Comparison of ENCODE assay signal across 9 cellular contexts in the genomic region with DNA sequence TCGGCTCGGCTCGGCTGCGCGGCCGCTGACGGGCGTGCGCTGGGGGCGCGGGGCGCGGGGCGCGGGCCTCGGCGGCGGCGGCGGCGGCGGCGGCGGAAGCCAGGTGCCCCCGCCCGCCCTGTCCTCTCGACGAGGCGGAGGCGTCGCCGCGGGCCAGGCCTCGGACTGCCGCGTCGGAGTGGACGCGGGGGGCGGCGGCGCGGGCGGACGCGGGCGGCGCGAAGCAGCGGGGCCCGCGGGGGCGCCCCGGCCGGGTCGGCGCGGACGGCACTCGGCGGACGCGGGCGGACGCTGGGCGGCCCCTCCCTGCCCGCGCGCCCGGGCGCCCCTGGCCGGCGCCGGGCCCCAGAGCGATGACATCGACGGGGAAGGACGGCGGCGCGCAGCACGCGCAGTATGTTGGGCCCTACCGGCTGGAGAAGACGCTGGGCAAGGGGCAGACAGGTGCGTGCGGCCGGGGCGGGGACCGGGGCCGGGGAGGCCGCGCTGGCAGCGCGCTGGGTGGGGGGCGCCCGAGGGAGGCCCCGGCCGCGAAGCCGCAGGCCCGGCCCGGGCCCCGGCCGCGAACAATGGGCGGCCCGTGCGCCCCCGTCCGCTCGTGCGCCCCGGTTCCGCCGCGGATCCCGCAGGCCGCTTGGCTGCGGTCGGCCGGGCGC. TPM values are rescaled to one million over a fixed set of nuclear protein-coding genes. Genes with fewer than 3 reads are reported as not detected.
A peak's percentile ranks its signal among the peaks of the same experiment; 100 is the strongest.
DNase-seq lines count a peak whose midpoint lies in the region; ATAC-seq and TF ChIP-seq lines count a peak whose summit lies in the region.
"Had no signal": no experiment of that assay in that cellular context is flagged by ENCODE, and none has a peak within 500 bp of the region (broad histone marks: within the 10 kb centered on the region; RNA-seq: fewer than 3 reads in every experiment).

A gene (plus strand): TSS at position 3 of the 656 bp plus-strand sequence. CDS start 351 bp downstream, at position 354.

- no peaks in the 10 kb centered on the region for H4K20me1 ChIP-seq in SK-N-SH (ENCODE audit: insufficient read depth)

- no peaks in the 10 kb centered on the region for H3K9me2 ChIP-seq in SK-N-SH

- H3K27ac Mint-ChIP-seq in activated T-helper 2 cell treated with anti-CD3 and anti-CD28 coated beads, Interferon-gamma antibody, Interleukin-2, Interleukin-4, amounts not matched to agents 10 μg/mL and 5 μg/mL and 100 μg/mL, durations not matched to agents 14 hours and 24 hours and 36 hours: peak within 1 kb of the TSS; percentile 33
- peak within 1 kb of the TSS in 2 of 6 donors; percentile 40 for H3K27ac Mint-ChIP-seq in immature natural killer cell

- DNase-seq in SK-N-SH (no peak), immature natural killer cell (no peak), testis (no peak), NK-92 (lab: John Stamatoyannopoulos, UW; ENCODE audit: unreplicated experiment) (no peak), DMS114 treated with DMSO at 0.1 percent for 48 hours (lab: John Stamatoyannopoulos, UW; ENCODE audit: unreplicated experiment) (no peak), epidermal melanocyte (ENCODE audit: insufficient read length, low spot score) (no peak)
- DNase-seq in activated T-helper 2 cell treated with anti-CD3 and anti-CD28 coated beads, Interferon-gamma antibody, Interleukin-2, Interleukin-4, amounts not matched to agents 10 μg/mL and 5 μg/mL and 100 μg/mL, durations not matched to agents 14 hours and 24 hours and 36 hours (ENCODE audit: low spot score): no peak

- H3K36me3 ChIP-seq in SK-N-SH (replicated peaks in 1 of 2; ENCODE audit: control insufficient read depth in 1 of 2, insufficient read depth in 2 of 2, low read length in 1 of 2) (no peaks in the 10 kb centered on the region), testis (ENCODE audit: low read depth, missing control alignments) (no peaks in the 10 kb centered on the region)

- no peak for ATAC-seq in SK-N-SH treated with all-trans-retinoic acid at 6 μM for 48 hours

- peaks cover 2% of the 10 kb centered on the region for H3K4me1 Mint-ChIP-seq in activated T-helper 2 cell treated with anti-CD3 and anti-CD28 coated beads, Interferon-gamma antibody, Interleukin-2, Interleukin-4, amounts not matched to agents 10 μg/mL and 5 μg/mL and 100 μg/mL, durations not matched to agents 14 hours and 24 hours and 36 hours (ENCODE audit: low read depth)
- H3K4me1 Mint-ChIP-seq in immature natural killer cell: peaks cover 0 to 9% of the 10 kb centered on the region in 2 donors

- H3K27me3 ChIP-seq in SK-N-SH (ENCODE audit: insufficient read depth) (peaks cover 21% of the 10 kb centered on the region), testis (no peaks in the 10 kb centered on the region)

- H3K4me2 ChIP-seq in SK-N-SH: peak within 1 kb of the TSS; percentile 95

- H3K36me3 Mint-ChIP-seq in activated T-helper 2 cell treated with anti-CD3 and anti-CD28 coated beads, Interferon-gamma antibody, Interleukin-2, Interleukin-4, amounts not matched to agents 10 μg/mL and 5 μg/mL and 100 μg/mL, durations not matched to agents 14 hours and 24 hours and 36 hours (ENCODE audit: low read depth): no peaks in the 10 kb centered on the region
- H3K36me3 Mint-ChIP-seq in immature natural killer cell: no peaks in the 10 kb centered on the region

- peaks cover 33% of the 10 kb centered on the region for H3K27me3 Mint-ChIP-seq in activated T-helper 2 cell treated with anti-CD3 and anti-CD28 coated beads, Interferon-gamma antibody, Interleukin-2, Interleukin-4, amounts not matched to agents 10 μg/mL and 5 μg/mL and 100 μg/mL, durations not matched to agents 14 hours and 24 hours and 36 hours (ENCODE audit: low read depth)
- peaks cover 9 to 17% (median 9%) of the 10 kb centered on the region in 3 donors for H3K27me3 Mint-ChIP-seq in immature natural killer cell (ENCODE audit: low read depth in 3 of 3)

- POLR2A ChIA-PET in SK-N-SH (lab: Yijun Ruan, JAX): interaction anchor here (0.6 to 0.8 kb wide), 2 partner anchors 9 to 47 kb away, joined by 3 read pairs; no protein-coding TSS in a partner anchor

- H3K9me3 Mint-ChIP-seq in activated T-helper 2 cell treated with anti-CD3 and anti-CD28 coated beads, Interferon-gamma antibody, Interleukin-2, Interleukin-4, amounts not matched to agents 10 μg/mL and 5 μg/mL and 100 μg/mL, durations not matched to agents 14 hours and 24 hours and 36 hours: no peaks in the 10 kb centered on the region
- H3K9me3 Mint-ChIP-seq in immature natural killer cell: peaks cover 0 to 3% (median 0%) of the 10 kb centered on the region in 6 donors

- no peak for TF ChIP-seq EP300 in SK-N-SH (IDR thresholded peaks at IDR 0.05; ENCODE audit: borderline replicate concordance in 1 of 2, low read depth in 1 of 2, low read length in 1 of 2)

- peak within 1 kb of the TSS; percentile 51 for H3K4me3 Mint-ChIP-seq in activated T-helper 2 cell treated with anti-CD3 and anti-CD28 coated beads, Interferon-gamma antibody, Interleukin-2, Interleukin-4, amounts not matched to agents 10 μg/mL and 5 μg/mL and 100 μg/mL, durations not matched to agents 14 hours and 24 hours and 36 hours (ENCODE audit: low read depth)
- peak within 1 kb of the TSS; percentile 70 to 83 (median 80) for H3K4me3 Mint-ChIP-seq in immature natural killer cell

- TF ChIP-seq RAD21 in SK-N-SH (IDR thresholded peaks at IDR 0.05; ENCODE audit: low read length): no peak

- 7% methylated on average over 14 of the region's 123 CpGs for WGBS in SK-N-SH (ENCODE audit: low lambda C conversion rate)
- 1% methylated on average over 71 of the region's 123 CpGs; no CpG with 5 or more reads in 1 of the 2 donors for WGBS in testis, 2 donors

- H3F3A ChIP-seq in SK-N-SH (replicated peaks; ENCODE audit: insufficient read depth): no peaks in the 10 kb centered on the region

- peak within 1 kb of the TSS in 1 of 2 experiments; percentile 80; a peak in 2 of 4 replicates for H3K27ac ChIP-seq in SK-N-SH (ENCODE audit: low read depth in 2 of 2, low read length in 1 of 2)
- H3K27ac ChIP-seq in testis: peak within 1 kb of the TSS; percentile 52 to 70

- H3K4me1 ChIP-seq in SK-N-SH (ENCODE audit: control insufficient read depth in 1 of 2, insufficient read depth in 2 of 2, low read depth in 1 of 2, low read length in 1 of 2): peaks cover 0 to 41% of the 10 kb centered on the region in 2 experiments; a peak in 1 of 4 replicates
- H3K4me1 ChIP-seq in testis: peaks cover 18% of the 10 kb centered on the region

- TF ChIP-seq POLR2A in testis (IDR thresholded peaks at IDR 0.05): no peak

- TF ChIP-seq CTCF in SK-N-SH (IDR thresholded peaks at IDR 0.05) (no peak), testis (IDR thresholded peaks at IDR 0.05) (no peak)

- H3K79me2 ChIP-seq in SK-N-SH (ENCODE audit: insufficient read depth): no peaks in the 10 kb centered on the region

- H3K9me3 ChIP-seq in SK-N-SH (no peaks in the 10 kb centered on the region), testis (no peaks in the 10 kb centered on the region)

- intact Hi-C loops in activated T-helper 2 cell treated with anti-CD3 and anti-CD28 coated beads, Interferon-gamma antibody, Interleukin-2, Interleukin-4, amounts not matched to agents 10 μg/mL and 5 μg/mL and 100 μg/mL, durations not matched to agents 14 hours and 24 hours and 36 hours (cut with micrococcal nuclease): loop anchor here (5.0 to 10.0 kb wide), 3 partner anchors 55 to 1015 kb away; a partner anchor contains a TSS
- intact Hi-C loops in testis (cut with DNase I; ENCODE audit: low total_unique reads): loop anchor here (10.0 kb wide), 1 partner anchor 75 kb away; no protein-coding TSS in a partner anchor

- peak within 1 kb of the TSS; percentile 56 to 64 for H3K4me3 ChIP-seq in SK-N-SH (ENCODE audit: low read depth in 2 of 2, low read length in 1 of 2)
- peak within 1 kb of the TSS; percentile 42 to 67 for H3K4me3 ChIP-seq in testis

- peak within 1 kb of the TSS; percentile 77 for H3K9ac ChIP-seq in SK-N-SH

- CTCF ChIA-PET in SK-N-SH (lab: Yijun Ruan, JAX): interaction anchor here (0.8 to 1.8 kb wide), 3 partner anchors 97 to 157 kb away, joined by 5 to 7 read pairs (median 5); no protein-coding TSS in a partner anchor

- H2AFZ ChIP-seq in SK-N-SH (ENCODE audit: low read depth): peak within 1 kb of the TSS; percentile 98

TF ChIP-seq in SK-N-SH, 30 proteins besides CTCF, POLR2A, EP300 and RAD21 (continues in another document):
- TF ChIP-seq RFX5 (IDR thresholded peaks at IDR 0.05; ENCODE audit: low read length): no peak
- TF ChIP-seq, protein P1, sequence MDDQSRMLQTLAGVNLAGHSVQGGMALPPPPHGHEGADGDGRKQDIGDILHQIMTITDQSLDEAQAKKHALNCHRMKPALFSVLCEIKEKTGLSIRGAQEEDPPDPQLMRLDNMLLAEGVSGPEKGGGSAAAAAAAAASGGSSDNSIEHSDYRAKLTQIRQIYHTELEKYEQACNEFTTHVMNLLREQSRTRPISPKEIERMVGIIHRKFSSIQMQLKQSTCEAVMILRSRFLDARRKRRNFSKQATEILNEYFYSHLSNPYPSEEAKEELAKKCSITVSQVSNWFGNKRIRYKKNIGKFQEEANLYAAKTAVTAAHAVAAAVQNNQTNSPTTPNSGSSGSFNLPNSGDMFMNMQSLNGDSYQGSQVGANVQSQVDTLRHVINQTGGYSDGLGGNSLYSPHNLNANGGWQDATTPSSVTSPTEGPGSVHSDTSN (IDR thresholded peaks at IDR 0.05): no peak
- no peak for TF ChIP-seq FOSL2 (IDR thresholded peaks at IDR 0.05; ENCODE audit: borderline replicate concordance, low read depth)
- no peak for TF ChIP-seq TAF1 (IDR thresholded peaks at IDR 0.05; ENCODE audit: borderline replicate concordance, low read depth, low read length)

RNA-seq across cellular contexts. Expression of the gene that starts here (rescaled TPM):
- 0.64 and 0.80 TPM in 2 replicates for polyA plus RNA-seq in SK-N-SH (2012; rRNA removed)
- polyA plus RNA-seq in SK-N-SH (2012; cell fraction: cytosol; rRNA removed): 0.26 and 0.68 TPM in 2 replicates
- polyA plus RNA-seq in SK-N-SH (2012; cell fraction: nucleus; rRNA removed): 1.1 and 3.0 TPM in 2 replicates
- total RNA-seq in activated T-helper 2 cell treated with anti-CD3 and anti-CD28 coated beads, Interferon-gamma antibody, Interleukin-2, Interleukin-4, amounts not matched to agents 10 μg/mL and 5 μg/mL and 100 μg/mL, durations not matched to agents 14 hours and 24 hours and 36 hours: 1.5 and 1.6 TPM in 2 replicates
- under 1 TPM in 1 of 3 donors, not detected in 2; 0.12 TPM for polyA plus RNA-seq in immature natural killer cell
- total RNA-seq in testis: 10 to 100 TPM; 49.1 to 52.3 TPM
- 24.7 TPM for polyA plus RNA-seq in testis (ENCODE audit: insufficient read depth, low read depth, low replicate concordance)
- total RNA-seq: T-helper 2 cell treated with Interferon-gamma antibody and Interleukin-4, amounts not matched to agents 100 ng/mL and 5 ng/mL, for 36 hours had no signal

Comparison
In these comparisons a context has a peak if more than half of its experiments do, and no peak if none do; other contexts are left out.
1. RNA of the gene that starts here (total RNA-seq): 49.1 to 52.3 TPM in testis; 1.5 to 1.6 TPM in activated T-helper 2 cell treated with anti-CD3 and anti-CD28 coated beads, Interferon-gamma antibody, Interleukin-2, Interleukin-4, amounts not matched to agents 10 μg/mL and 5 μg/mL and 100 μg/mL, durations not matched to agents 14 hours and 24 hours and 36 hours; every median in the first group is over 10 times any median in the second.